In genomic region chr20:24993337-24994185, GRCh38 we compare ENCODE assay signal across 7 cellular contexts. TPM values are rescaled to one million over a fixed set of nuclear protein-coding genes. Genes with fewer than 3 reads are reported as not detected.
DNase-seq lines count a peak whose midpoint lies in the region; ATAC-seq and TF ChIP-seq lines count a peak whose summit lies in the region.

No MANE protein-coding gene starts in this region.

- peaks cover 6 to 22% of the 10 kb centered on the region in 2 donors for H3K4me1 ChIP-seq in neuronal stem cell (ENCODE audit: control insufficient read depth in 2 of 2, insufficient read depth in 1 of 2, low read depth in 1 of 2, low read length in 2 of 2)

- no peak overlapping the region for H4K91ac ChIP-seq in neuronal stem cell (ENCODE audit: low read depth, low read length, poor library complexity)

- peak overlapping the region; percentile 81 for H3K27ac ChIP-seq in WERI-Rb-1
- H3K27ac ChIP-seq in neuronal stem cell (replicated peaks; ENCODE audit: low read length), result no peak overlapping the region

- no peak overlapping the region for H2BK120ac ChIP-seq in neuronal stem cell (ENCODE audit: low read depth, low read length)

- no peak overlapping the region for H3K4ac ChIP-seq in neuronal stem cell (ENCODE audit: low read length)

- peak overlapping the region; percentile 97 for H2AFZ ChIP-seq in neuronal stem cell (ENCODE audit: low read length)

- no peak overlapping the region for H2AK5ac ChIP-seq in neuronal stem cell (ENCODE audit: low read depth, low read length)

- no peak overlapping the region for H3K18ac ChIP-seq in neuronal stem cell (ENCODE audit: low read length)

- no peak for TF ChIP-seq CTCF in WERI-Rb-1 (IDR thresholded peaks at IDR 0.05; ENCODE audit: low read depth, low read length)

- no peak overlapping the region for H2BK12ac ChIP-seq in neuronal stem cell (ENCODE audit: low read length)

- H3K27me3 ChIP-seq in MG63 (no peaks in the 10 kb centered on the region), WERI-Rb-1 (ENCODE audit: insufficient read depth, low read depth, severe bottlenecking) (no peaks in the 10 kb centered on the region), neuronal stem cell (ENCODE audit: control insufficient read depth in 3 of 3, insufficient read depth in 3 of 3, low read depth in 1 of 3, low read length in 3 of 3) (peaks cover 0 to 16% (median 2%) of the 10 kb centered on the region in 3 experiments)

- H4K8ac ChIP-seq in neuronal stem cell (ENCODE audit: low read depth, low read length), result no peak overlapping the region

- H3K4me3 ChIP-seq in MG63 (peak overlapping the region; percentile 74), WERI-Rb-1 (ENCODE audit: low read depth, low read length) (peak overlapping the region; percentile 78), neuronal stem cell (ENCODE audit: low read length in 2 of 2) (peak overlapping the region in 1 of 2 donors; percentile 85)

- no peak for ATAC-seq in HG02885 (IDR thresholded peaks at IDR 0.05; ENCODE audit: poor library complexity, unreplicated experiment)

- H2BK5ac ChIP-seq in neuronal stem cell (ENCODE audit: low read length), result no peak overlapping the region

- peaks cover 2% of the 10 kb centered on the region for H3K79me1 ChIP-seq in neuronal stem cell (ENCODE audit: low read depth, low read length)

- DNase-seq in ELR (ENCODE audit: low read depth), result peak; percentile 72
- no peak for DNase-seq in MG63
- DNase-seq in WERI-Rb-1, result peak; percentile 59
- DNase-seq in fibroblast of peridontal ligament (ENCODE audit: extremely low read depth), result peak; percentile 83
- DNase-seq in neuronal stem cell (ENCODE audit: low spot score), result no peak
- no peak for DNase-seq in HuH-7 (ENCODE audit: low spot score)

- H3K9ac ChIP-seq in neuronal stem cell (ENCODE audit: low read depth, low read length, poor library complexity), result no peak overlapping the region

- no peak overlapping the region for H3K23ac ChIP-seq in neuronal stem cell (ENCODE audit: low read depth, low read length, poor library complexity)

- no CpG with 5 or more reads among the region's 9 CpGs for WGBS in neuronal stem cell (ENCODE audit: extremely low coverage in 2 of 2, insufficient read length in 2 of 2, insufficient replicate concordance in 1 of 2), 2 donors

- H3K9me3 ChIP-seq in MG63 (no peaks in the 10 kb centered on the region), WERI-Rb-1 (ENCODE audit: severe bottlenecking) (no peaks in the 10 kb centered on the region), neuronal stem cell (replicated peaks in 1 of 2; ENCODE audit: control insufficient read depth in 2 of 2, insufficient read depth in 1 of 2, low read depth in 1 of 2, low read length in 2 of 2) (no peaks in the 10 kb centered on the region)

- H3K4me2 ChIP-seq in neuronal stem cell (ENCODE audit: insufficient read depth, low read length, poor library complexity, severe bottlenecking), result no peak overlapping the region

- no peak overlapping the region for H2BK15ac ChIP-seq in neuronal stem cell (ENCODE audit: low read length)

- H3K36me3 ChIP-seq in MG63 (no peaks in the 10 kb centered on the region), WERI-Rb-1 (peaks cover 17% of the 10 kb centered on the region), neuronal stem cell (replicated peaks in 1 of 2; ENCODE audit: control insufficient read depth in 2 of 2, insufficient read depth in 2 of 2, low read length in 2 of 2) (peaks cover under 1 to 10% of the 10 kb centered on the region in 2 donors)

- H3K14ac ChIP-seq in neuronal stem cell (ENCODE audit: low read length), result no peak overlapping the region

RNA-seq across cellular contexts. Expression of gene APMAP, which starts 1.0 kb away (rescaled TPM):
- total RNA-seq in MG63 (2014; rRNA removed; shearing (Covaris generic); ENCODE audit: low replicate concordance), result 54.3 and 80.3 TPM in 2 replicates
- 56.3 TPM for polyA plus RNA-seq in neuronal stem cell (2013, experiment 1 of 2)
- polyA plus RNA-seq in neuronal stem cell (2013, experiment 2 of 2), result 57.5 TPM

RNA-seq across cellular contexts. Expression of gene CST7, which starts 44.5 kb away (rescaled TPM):
- not detected in 2 replicates for total RNA-seq in MG63 (2014; rRNA removed; shearing (Covaris generic); ENCODE audit: low replicate concordance)
- not detected for polyA plus RNA-seq in neuronal stem cell (2013, experiment 1 of 2)
- polyA plus RNA-seq in neuronal stem cell (2013, experiment 2 of 2), result not detected

Comparison
In these comparisons a context has a peak if more than half of its experiments do, and no peak if none do; other contexts are left out.
1. DNase-seq: peak in ELR (single experiment), WERI-Rb-1 (single experiment) and fibroblast of peridontal ligament (single experiment); none in MG63 (single experiment), neuronal stem cell (single experiment) and HuH-7 (single experiment).